In the genomic region with DNA sequence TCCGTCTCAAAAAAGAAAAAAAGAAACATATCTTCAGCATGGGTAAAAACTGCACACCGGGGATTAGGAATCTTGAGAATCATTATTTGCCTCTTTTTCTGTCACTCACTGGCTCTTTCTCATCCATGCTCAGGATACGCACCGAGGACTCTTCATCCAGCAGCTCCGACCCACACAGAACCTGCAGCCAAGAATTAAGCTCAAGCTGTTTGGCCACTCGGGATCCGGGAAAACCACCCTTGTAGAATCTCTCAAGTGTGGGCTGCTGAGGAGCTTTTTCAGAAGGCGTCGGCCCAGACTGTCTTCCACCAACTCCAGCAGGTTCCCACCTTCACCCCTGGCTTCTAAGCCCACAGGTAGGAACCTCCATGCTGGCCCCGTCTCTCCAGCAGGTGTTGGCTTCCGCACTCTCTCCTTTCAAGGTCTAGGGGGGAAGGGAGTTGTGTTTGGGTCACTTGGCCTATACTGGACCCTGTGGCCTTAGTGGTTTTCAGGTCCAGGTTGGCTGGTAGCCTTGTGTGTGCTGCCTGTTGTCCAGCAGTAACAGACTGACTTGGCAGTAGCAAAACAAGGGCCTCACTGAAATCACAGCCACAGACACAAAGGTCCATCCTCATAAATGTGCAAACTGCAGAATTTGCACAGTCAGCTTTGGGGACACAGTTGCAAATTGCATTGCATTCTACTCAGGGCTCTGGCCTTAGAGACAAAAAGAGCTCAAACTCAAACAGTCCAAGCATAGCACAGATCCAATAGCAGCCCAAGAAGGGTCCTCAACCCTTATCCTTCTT, we compare ENCODE assay signal across 23 cellular contexts.
"Had no signal": no experiment of that assay in that cellular context is flagged by ENCODE, and none has a peak within 500 bp of the region (broad histone marks: within the 10 kb centered on the region; RNA-seq: fewer than 3 reads in every experiment).

No MANE protein-coding gene starts in this region.

- H3K4me3 Mint-ChIP-seq: activated CD4-positive, alpha-beta memory T cell treated with anti-CD3 and anti-CD28 coated beads, Interleukin-2, amount 10 ng/mL, durations not matched to agents 7 days and 5 days; activated CD4-positive, alpha-beta T cell treated with anti-CD3 and anti-CD28 coated beads, Interleukin-2, amount 10 ng/mL, durations not matched to agents 24 days and 14 days; activated naive CD4-positive, alpha-beta T cell treated with anti-CD3 and anti-CD28 coated beads, Interleukin-2, amount 50 U/mL, for 24 hours; effector memory CD8-positive, alpha-beta T cell; mesothelial cell of epicardium; natural killer cell; T-helper 17 cell had no signal

- H3K36me3 ChIP-seq: brain microvascular endothelial cell had no signal

- H3K9me3 ChIP-seq: gastroesophageal sphincter, heart left ventricle, lower lobe of right lung, thyroid gland had no signal

- H3K9me3 Mint-ChIP-seq: activated CD4-positive, alpha-beta memory T cell treated with anti-CD3 and anti-CD28 coated beads, Interleukin-2, amount 10 ng/mL, durations not matched to agents 7 days and 5 days; activated CD4-positive, alpha-beta T cell treated with anti-CD3 and anti-CD28 coated beads, Interleukin-2, amount 10 ng/mL, durations not matched to agents 24 days and 14 days; activated naive CD4-positive, alpha-beta T cell treated with anti-CD3 and anti-CD28 coated beads, Interleukin-2, amount 50 U/mL, for 24 hours; effector memory CD8-positive, alpha-beta T cell; mesothelial cell of epicardium; natural killer cell had no signal

- DNase-seq: activated CD4-positive, alpha-beta memory T cell treated with anti-CD3 and anti-CD28 coated beads, Interleukin-2, amount 10 ng/mL, durations not matched to agents 7 days and 5 days; activated CD4-positive, alpha-beta T cell treated with anti-CD3 and anti-CD28 coated beads, Interleukin-2, amount 10 ng/mL, durations not matched to agents 24 days and 14 days; activated gamma-delta T cell treated with Interleukin-2 at 50 U/mL for 16 hours; activated T-cell treated with anti-CD3 and anti-CD28 coated beads, Interleukin-2, amount 50 U/mL, for 1 hour; brain microvascular endothelial cell; caudate nucleus; effector memory CD8-positive, alpha-beta T cell; heart left ventricle; left colon; lower lobe of right lung; natural killer cell; retina; stimulated activated CD4-positive, alpha-beta T cell treated with anti-CD3 and anti-CD28 coated beads, Interleukin-4, amount 100 ng/mL, for 24 hours; stimulated activated naive CD4-positive, alpha-beta T cell treated with Interleukin-2 at 50 U/mL for 16 hours; SW 1271; T-helper 17 cell had no signal

- H3K27me3 Mint-ChIP-seq: activated CD4-positive, alpha-beta memory T cell treated with anti-CD3 and anti-CD28 coated beads, Interleukin-2, amount 10 ng/mL, durations not matched to agents 7 days and 5 days; activated naive CD4-positive, alpha-beta T cell treated with anti-CD3 and anti-CD28 coated beads, Interleukin-2, amount 50 U/mL, for 24 hours had no signal

- H3K36me3 Mint-ChIP-seq: natural killer cell had no signal

- H3K27ac Mint-ChIP-seq: activated CD4-positive, alpha-beta memory T cell treated with anti-CD3 and anti-CD28 coated beads, Interleukin-2, amount 10 ng/mL, durations not matched to agents 7 days and 5 days; activated CD4-positive, alpha-beta T cell treated with anti-CD3 and anti-CD28 coated beads, Interleukin-2, amount 10 ng/mL, durations not matched to agents 24 days and 14 days; activated naive CD4-positive, alpha-beta T cell treated with anti-CD3 and anti-CD28 coated beads, Interleukin-2, amount 50 U/mL, for 24 hours; effector memory CD8-positive, alpha-beta T cell; mesothelial cell of epicardium; natural killer cell; T-helper 17 cell had no signal

- H3K27ac ChIP-seq: brain microvascular endothelial cell, gastroesophageal sphincter, heart left ventricle, lower lobe of right lung, thyroid gland, VCaP had no signal

- FAIRE-seq: keratinocyte had no signal

- ATAC-seq: activated CD4-positive, CD25-positive, alpha-beta regulatory T cell treated with anti-CD3 and anti-CD28 coated beads, Interleukin-2, amount 50 U/mL, for 24 hours; effector memory CD8-positive, alpha-beta T cell; gastroesophageal sphincter; heart left ventricle; left colon; lower lobe of right lung; natural killer cell; T-helper 17 cell had no signal

- H3K27me3 ChIP-seq: brain microvascular endothelial cell, gastroesophageal sphincter, heart left ventricle, thyroid gland had no signal

- H3K4me3 ChIP-seq: gastroesophageal sphincter, heart left ventricle, lower lobe of right lung, thyroid gland had no signal
